ENCODE assay signal across 8 cellular contexts in the genomic region with DNA sequence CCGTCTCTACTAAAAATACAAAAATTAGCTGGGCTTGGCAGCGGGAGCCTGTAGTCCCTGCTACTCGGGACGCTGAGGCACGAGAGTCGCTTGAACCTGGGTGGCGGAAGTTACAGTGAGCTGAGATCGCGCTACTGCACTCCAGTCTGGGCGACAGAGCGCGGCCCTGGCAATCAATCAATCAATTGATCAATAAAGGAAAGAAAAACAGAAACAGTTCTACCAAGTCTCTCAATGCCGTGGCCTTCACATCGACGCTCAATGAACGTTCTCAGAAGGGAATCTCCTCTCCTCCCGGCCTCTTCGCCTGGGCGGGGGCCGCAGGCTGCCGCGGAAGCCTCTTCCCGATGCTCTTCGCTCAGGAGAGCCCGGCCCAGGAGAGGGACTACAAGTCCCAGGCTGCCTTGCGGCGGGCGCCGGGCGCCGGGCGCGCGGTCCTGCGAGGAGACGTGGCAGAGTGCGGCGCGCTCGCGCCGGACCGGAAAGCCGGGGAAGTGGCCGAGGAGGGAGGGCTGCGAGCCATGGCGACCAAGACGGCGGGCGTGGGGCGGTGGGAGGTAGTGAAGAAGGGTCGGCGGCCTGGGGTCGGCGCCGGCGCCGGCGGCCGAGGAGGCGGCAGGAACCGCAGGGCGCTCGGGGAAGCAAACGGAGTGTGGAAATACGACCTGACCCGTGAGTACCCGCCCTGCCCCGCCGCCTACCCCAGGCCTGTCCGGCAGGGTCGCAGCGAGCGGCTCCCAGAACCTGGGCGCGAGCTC. TPM values are rescaled to one million over a fixed set of nuclear protein-coding genes. Genes with fewer than 3 reads are reported as not detected.
DNase-seq lines count a peak whose midpoint lies in the region; ATAC-seq and TF ChIP-seq lines count a peak whose summit lies in the region.

TMEM214 (plus strand) TSS at position 471 of the 758 bp plus-strand sequence; CDS start at position 522, 51 bp downstream.

- ATAC-seq in HG02642 (IDR thresholded peaks at IDR 0.05; ENCODE audit: poor library complexity, unreplicated experiment) (peak; percentile 95), T-cell (replicated peaks in 1 of 4) (peak; percentile 95 to 99 (median 98)), left cardiac atrium (peak; percentile 98 to 99)

- H3K27ac ChIP-seq in adipose tissue (ENCODE audit: low read depth, low read length) (no peak within 1 kb of the TSS), urinary bladder (ENCODE audit: low read depth) (peak within 1 kb of the TSS; percentile 72)

- H3K27me3 Mint-ChIP-seq in T-cell (no peaks in the 10 kb centered on the region), progenitor cell of endocrine pancreas (no peaks in the 10 kb centered on the region)

- H3K27ac Mint-ChIP-seq in T-cell (peak within 1 kb of the TSS; percentile 87 to 91), progenitor cell of endocrine pancreas (peak within 1 kb of the TSS; percentile 92)

- no peaks in the 10 kb centered on the region for H3K4me1 ChIP-seq in urinary bladder (ENCODE audit: insufficient read depth)

- DNase-seq in NCI-H1105 treated with DMSO at 0.1 percent for 48 hours (lab: John Stamatoyannopoulos, UW), result peak; percentile 76
- DNase-seq in T-cell, result peak; percentile 30 to 79 (median 63)
- peak; percentile 93 for DNase-seq in left cardiac atrium
- peak; percentile 74 for DNase-seq in progenitor cell of endocrine pancreas (ENCODE audit: low spot score, unreplicated experiment)

- H3K4me3 Mint-ChIP-seq in T-cell, result peak within 1 kb of the TSS; percentile 90 to 93 (median 91)
- H3K4me3 Mint-ChIP-seq in progenitor cell of endocrine pancreas (ENCODE audit: low read depth), result peak within 1 kb of the TSS; percentile 93

- H3K36me3 Mint-ChIP-seq in T-cell (peaks cover 21% of the 10 kb centered on the region), progenitor cell of endocrine pancreas (ENCODE audit: insufficient read depth) (peaks cover 5% of the 10 kb centered on the region)

- H3K4me1 Mint-ChIP-seq in T-cell (peaks cover 25 to 52% (median 38%) of the 10 kb centered on the region in 3 donors), progenitor cell of endocrine pancreas (ENCODE audit: low read depth) (peaks cover 12% of the 10 kb centered on the region)

- intact Hi-C loops in left cardiac atrium (cut with DNase I), result loop anchor here (10.0 kb wide), 1 partner anchor 52 kb away; the partner anchor contains the start of gene KHK (in 2 of the 2)

- POLR2A ChIA-PET in T-cell (lab: Charles Lee), result interaction anchor here in 1 of 2 donors (0.6 to 0.7 kb wide), 3 partner anchors 20 to 340 kb away, joined by 3 to 15 read pairs (median 7); no protein-coding TSS in a partner anchor

- 0 to 1% (median 1%) methylated on average over 59 to 76 of the region's 76 CpGs for WGBS in adipose tissue, 3 donors
- under 1% methylated on average over 76 of the region's 76 CpGs for WGBS in urinary bladder

- peak within 1 kb of the TSS; percentile 86 for H3K4me3 ChIP-seq in urinary bladder (ENCODE audit: low read depth, low read length)

- CTCF ChIA-PET in T-cell (lab: Charles Lee), result no interaction called here

- H3K9me3 Mint-ChIP-seq in T-cell, result no peaks in the 10 kb centered on the region
- no peaks in the 10 kb centered on the region for H3K9me3 Mint-ChIP-seq in progenitor cell of endocrine pancreas (ENCODE audit: low read depth)

- TF ChIP-seq CTCF in GM12873 (IDR thresholded peaks at IDR 0.05; ENCODE audit: insufficient read depth, low read depth, low read length, missing control alignments) (peak; percentile 7), progenitor cell of endocrine pancreas (IDR thresholded peaks at IDR 0.05; ENCODE audit: unreplicated experiment) (peak; percentile 27)

- no peaks in the 10 kb centered on the region for H3K36me3 ChIP-seq in urinary bladder (ENCODE audit: insufficient read depth)

RNA-seq across cellular contexts. Expression of gene TMEM214, which starts in this region (rescaled TPM):
- 10 to 100 TPM; 37.6 to 84.5 (median 71.6) TPM for total RNA-seq in T-cell
- polyA plus RNA-seq in adipose tissue, result 10 to 100 TPM; 48.7 to 78.3 (median 55.6) TPM
- 10 to 100 TPM; 39.1 to 66.5 TPM for total RNA-seq in left cardiac atrium
- 54.0 and 55.2 TPM in 2 replicates for total RNA-seq in progenitor cell of endocrine pancreas
- total RNA-seq in urinary bladder, result 54.4 TPM
- polyA plus RNA-seq in urinary bladder, result 49.8 TPM
